ENCODE assay signal across 13 cellular contexts in the genomic region with DNA sequence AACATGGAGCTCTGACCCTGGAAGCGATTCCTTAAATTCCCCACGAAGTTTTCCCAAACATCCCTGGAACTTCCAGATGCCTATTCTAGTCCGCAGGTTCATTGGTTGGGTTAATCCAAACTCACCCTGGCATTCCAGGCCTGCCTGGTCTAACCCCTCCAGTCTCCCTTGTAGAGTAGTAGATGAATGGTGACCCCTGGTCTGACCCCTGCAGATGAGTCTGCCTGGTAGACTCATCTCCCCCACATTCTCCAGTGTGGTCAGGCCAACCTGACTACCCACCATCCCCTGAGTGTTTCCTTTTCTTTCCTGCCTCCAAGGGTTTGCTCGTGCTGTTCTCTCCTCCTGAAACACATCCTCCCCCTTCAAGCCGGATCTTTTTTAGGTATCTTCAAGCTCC.
"Had no signal": no experiment of that assay in that cellular context is flagged by ENCODE, and none has a peak within 500 bp of the region (broad histone marks: within the 10 kb centered on the region; RNA-seq: fewer than 3 reads in every experiment).

No MANE protein-coding gene starts in this region.

- H3K4me3 ChIP-seq: ascending aorta, dorsolateral prefrontal cortex, gastroesophageal sphincter, left ventricle myocardium inferior, psoas muscle, sigmoid colon, tibial artery had no signal

- DNase-seq: activated CD4-positive, CD25-positive, alpha-beta regulatory T cell treated with anti-CD3 and anti-CD28 coated beads, Interleukin-2, amount 50 U/mL, for 72 hours; activated naive CD4-positive, alpha-beta T cell treated with anti-CD3 and anti-CD28 coated beads for 36 hours; activated naive CD8-positive, alpha-beta T cell treated with anti-CD3 and anti-CD28 coated beads, Interleukin-2, amount 50 U/mL, for 24 hours; dorsolateral prefrontal cortex; endodermal cell; left ventricle myocardium inferior; nucleus accumbens; psoas muscle; sigmoid colon; stimulated activated CD4-positive, alpha-beta T cell treated with anti-CD3 and anti-CD28 coated beads, Interleukin-1b, Interleukin-23, amount 100 ng/mL, for 48 hours had no signal

- H3K36me3 ChIP-seq: ascending aorta, gastroesophageal sphincter, left ventricle myocardium inferior, sigmoid colon, tibial artery had no signal

- H3K4me1 ChIP-seq: psoas muscle had no signal

- H3K9me3 ChIP-seq: ascending aorta, gastroesophageal sphincter, left ventricle myocardium inferior, psoas muscle, sigmoid colon, tibial artery had no signal

- H3K27ac ChIP-seq: ascending aorta, dorsolateral prefrontal cortex, gastroesophageal sphincter, left ventricle myocardium inferior, psoas muscle, sigmoid colon, tibial artery had no signal

- H3K27me3 ChIP-seq: ascending aorta, gastroesophageal sphincter, sigmoid colon, tibial artery had no signal
